8 cellular contexts compared by ENCODE assay signal in the genomic region with DNA sequence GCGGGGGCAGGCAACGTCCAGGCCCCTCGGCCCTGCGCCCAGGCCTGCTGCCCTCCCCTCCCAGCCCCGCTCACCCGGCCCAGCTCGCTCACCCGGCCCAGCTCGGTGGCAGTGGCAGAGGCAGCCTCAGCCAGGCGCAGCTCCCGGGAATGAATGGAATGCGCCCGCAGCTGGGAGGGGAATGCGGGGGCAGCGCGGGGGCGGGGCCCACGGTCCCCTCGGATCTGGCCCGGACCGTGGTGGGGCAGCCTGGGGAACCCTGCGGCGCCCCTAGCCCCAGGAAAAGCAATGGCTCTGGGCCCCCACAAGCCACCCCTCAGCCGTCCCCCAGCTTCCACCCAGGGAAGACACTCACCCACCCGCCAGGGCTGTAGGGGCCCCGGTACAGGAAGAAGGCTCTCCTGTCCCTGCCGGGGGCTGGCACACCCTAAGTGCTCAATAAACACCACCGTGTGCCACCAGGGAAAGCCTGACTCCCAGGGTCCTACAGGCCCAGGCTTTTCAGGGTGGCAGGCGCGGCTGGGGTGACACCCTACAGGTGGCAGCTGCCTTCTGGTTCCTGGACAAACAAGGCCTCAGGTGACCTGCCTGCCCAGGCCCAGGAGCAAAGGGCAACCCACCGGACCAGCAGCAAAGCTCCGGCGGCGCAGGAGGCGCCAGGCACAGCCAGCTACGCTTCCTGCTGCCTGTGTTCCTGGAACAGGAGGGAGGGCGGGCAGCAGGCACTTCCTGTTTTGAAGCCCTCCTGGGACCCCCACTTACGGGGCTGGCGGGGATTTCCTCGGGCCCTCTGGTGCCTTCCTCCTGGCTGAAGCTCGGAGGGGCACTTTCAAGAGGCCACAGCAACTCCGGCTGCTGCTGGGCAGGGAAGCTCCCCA. TPM values are rescaled to one million over a fixed set of nuclear protein-coding genes. Genes with fewer than 3 reads are reported as not detected.
DNase-seq lines count a peak whose midpoint lies in the region; ATAC-seq and TF ChIP-seq lines count a peak whose summit lies in the region.

No MANE protein-coding gene starts in this region.

- no peaks in the 10 kb centered on the region for H3K27me3 ChIP-seq in thyroid gland

- WGBS in thyroid gland, 2 donors, result 0 to 35% methylated on average over 12 to 16 of the region's 42 CpGs

- ATAC-seq in left colon (peak; percentile 85), GM21576 (IDR thresholded peaks at IDR 0.05; ENCODE audit: unreplicated experiment) (no peak), HG02884 (IDR thresholded peaks at IDR 0.05; ENCODE audit: unreplicated experiment) (no peak)

- peaks cover 14 to 17% of the 10 kb centered on the region in 2 donors for H3K36me3 ChIP-seq in thyroid gland

- TF ChIP-seq CTCF in thyroid gland (IDR thresholded peaks at IDR 0.05), result no peak

- peak; percentile 80 for DNase-seq in ACHN
- peak; percentile 74 for DNase-seq in HuH-7.5 (ENCODE audit: low spot score)
- DNase-seq in caudate nucleus (lab: John Stamatoyannopoulos, UW), result peak in 15 of 61 donors; percentile 22 to 64 (median 41)
- peak; percentile 81 to 93 for DNase-seq in left colon
- DNase-seq in thyroid gland, result peak; percentile 92 to 93
- no peak for DNase-seq in stimulated activated CD4-positive, alpha-beta T cell treated with anti-CD3 and anti-CD28 coated beads, Interleukin-1b, Interleukin-23, amount 100 ng/mL, for 48 hours

- in situ Hi-C loops in ACHN (cut with HindIII; ENCODE audit: low pct_ligation_motif_present, low pct_unique_long_range_greater_than_20kb, low sequenced_read_pairs), result no loop called here

- intact Hi-C loops in left colon (cut with DNase I, micrococcal nuclease) (no loop called here), thyroid gland (cut with DNase I) (no loop called here)

- H3K27ac ChIP-seq in caudate nucleus (ENCODE audit: low read depth, low read length), result peak overlapping the region; percentile 41
- peak overlapping the region; percentile 82 to 91 (median 84) for H3K27ac ChIP-seq in thyroid gland

- no peak for TF ChIP-seq POLR2A in thyroid gland (IDR thresholded peaks at IDR 0.05)

- H3K4me1 ChIP-seq in thyroid gland, result peaks cover 69 to 72% of the 10 kb centered on the region in 2 donors

- no peaks in the 10 kb centered on the region for H3K9me3 ChIP-seq in thyroid gland

- peak overlapping the region in 1 of 3 donors; percentile 16 for H3K4me3 ChIP-seq in thyroid gland (replicated peaks in 1 of 3)

RNA-seq across cellular contexts. Expression of gene PLXNB2, which starts 13.8 kb away (rescaled TPM):
- total RNA-seq in left colon (100 to 1,000 TPM; 290 TPM), thyroid gland (100 to 1,000 TPM; 143 to 266 (median 215) TPM)

RNA-seq across cellular contexts. Expression of gene MAPK11, which starts 23.5 kb away (rescaled TPM):
- total RNA-seq in left colon (1 to 10 TPM; 1.2 to 1.9 TPM), thyroid gland (1 to 10 TPM; 2.8 to 4.7 (median 4.0) TPM)

RNA-seq across cellular contexts. Expression of gene MAPK12, which starts 32.2 kb away (rescaled TPM):
- total RNA-seq in left colon (1 to 10 TPM; 3.0 to 3.1 TPM), thyroid gland (1 to 10 TPM; 3.1 to 5.1 (median 3.7) TPM)

RNA-seq across cellular contexts. Expression of gene DENND6B, which starts 33.1 kb away (rescaled TPM):
- 1 to 10 TPM; 3.7 to 4.7 TPM for total RNA-seq in left colon
- 10 to 100 TPM in 2 of 4 donors, 1 to 10 TPM in 2; 4.3 to 14.3 (median 9.3) TPM for total RNA-seq in thyroid gland

RNA-seq across cellular contexts. Expression of gene HDAC10, which starts 42.6 kb away (rescaled TPM):
- total RNA-seq in left colon, result 10 to 100 TPM; 48.3 to 49.2 TPM
- 10 to 100 TPM; 31.4 to 42.7 (median 32.5) TPM for total RNA-seq in thyroid gland
